ENCODE assay signal across 16 cellular contexts in the genomic region with DNA sequence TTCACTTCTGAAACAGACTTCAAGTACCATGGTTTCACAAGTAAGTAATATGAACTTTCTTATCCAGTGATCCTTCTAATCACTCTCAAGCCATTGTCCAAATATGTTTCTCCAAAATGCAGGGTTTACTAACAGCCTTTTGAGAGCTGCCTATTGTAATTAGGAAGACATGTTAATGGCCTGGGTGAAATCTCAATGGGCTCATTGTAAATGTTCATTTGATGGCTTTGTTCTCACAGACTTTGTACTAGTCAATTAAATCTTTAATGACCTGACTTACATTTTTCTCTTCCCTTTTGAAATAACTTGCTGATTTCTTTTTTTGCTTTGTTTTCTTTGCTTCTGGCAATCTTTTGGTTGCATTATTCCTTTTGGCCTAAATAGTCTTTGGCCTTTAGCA.
DNase-seq lines count a peak whose midpoint lies in the region; ATAC-seq, FAIRE-seq and TF ChIP-seq lines count a peak whose summit lies in the region.
"Had no signal": no experiment of that assay in that cellular context is flagged by ENCODE, and none has a peak within 500 bp of the region (broad histone marks: within the 10 kb centered on the region; RNA-seq: fewer than 3 reads in every experiment).

No MANE protein-coding gene starts in this region.

- no peak overlapping the region for H4K8ac ChIP-seq in H1 (ENCODE audit: extremely low read depth, insufficient read depth, low read length)

- H2BK120ac ChIP-seq in H1 (replicated peaks; ENCODE audit: low read depth, low read length), result no peak overlapping the region

- H3K79me1 ChIP-seq in H1 (ENCODE audit: low read depth, low read length), result no peaks in the 10 kb centered on the region

- TF ChIP-seq CTCF in GM23338 (conservative IDR thresholded peaks at IDR 0.05; ENCODE audit: low read depth in 2 of 2) (no peak), H1 (IDR thresholded peaks at IDR 0.05; ENCODE audit: control extremely low read depth in 1 of 3, insufficient read depth in 1 of 3, low read depth in 1 of 3, low read length in 3 of 3) (no peak), osteoblast (IDR thresholded peaks at IDR 0.05; ENCODE audit: extremely low read depth, low read depth, low read length) (no peak), lower leg skin (IDR thresholded peaks at IDR 0.05) (no peak)

- H3K9me2 ChIP-seq in GM23338 (ENCODE audit: insufficient read depth), result no peaks in the 10 kb centered on the region

- intact Hi-C loops in lower leg skin (cut with DNase I; ENCODE audit: low total_unique reads), result no loop called here

- H3K4me1 ChIP-seq in GM23338 (ENCODE audit: insufficient read depth), result peaks cover 21% of the 10 kb centered on the region
- peaks cover 0 to 3% (median 0%) of the 10 kb centered on the region in 4 experiments; a peak in 1 of 7 replicates for H3K4me1 ChIP-seq in H1 (replicated peaks in 1 of 4; ENCODE audit: control insufficient read depth in 3 of 4, insufficient read depth in 4 of 4, low read length in 3 of 4)
- H3K4me1 ChIP-seq in osteoblast (ENCODE audit: insufficient read depth, low read length), result peaks cover 6% of the 10 kb centered on the region

- no peak overlapping the region for H3K4me3 Mint-ChIP-seq in GM23338
- H3K4me3 Mint-ChIP-seq: CD4-positive, CD25-positive, alpha-beta regulatory T cell had no signal

- POLR2A ChIA-PET in H1 (lab: Charles Lee; ENCODE audit: partially characterized antibody), result no interaction called here

- CTCF ChIA-PET in H1 (lab: Charles Lee; ENCODE audit: partially characterized antibody), result interaction anchor here (1.2 kb wide), 1 partner anchor 347 kb away, joined by 3 read pairs; no protein-coding TSS in a partner anchor

- H3K36me3 ChIP-seq in GM23338 (ENCODE audit: insufficient read depth) (no peaks in the 10 kb centered on the region), H1 (ENCODE audit: control insufficient read depth in 2 of 4, insufficient read depth in 4 of 4, low read length in 3 of 4) (no peaks in the 10 kb centered on the region), osteoblast (ENCODE audit: insufficient read depth, low read length) (no peaks in the 10 kb centered on the region)

- no peak overlapping the region for H2BK20ac ChIP-seq in H1 (ENCODE audit: low read length)

- peaks cover 18% of the 10 kb centered on the region for H3K4me1 Mint-ChIP-seq in GM23338
- H3K4me1 Mint-ChIP-seq: CD4-positive, CD25-positive, alpha-beta regulatory T cell had no signal

- no peak overlapping the region for H4K91ac ChIP-seq in H1 (replicated peaks; ENCODE audit: insufficient read length, low read length)

- TF ChIP-seq POLR2A in H1 (IDR thresholded peaks at IDR 0.05; ENCODE audit: control extremely low read depth in 1 of 2, low read depth in 2 of 2, low read length in 2 of 2) (no peak), lower leg skin (IDR thresholded peaks at IDR 0.05) (no peak)

- peaks cover 3% of the 10 kb centered on the region; the same call in 1 of the 3 replicates for H3K36me3 Mint-ChIP-seq in GM23338 (ENCODE audit: low read depth)
- H3K36me3 Mint-ChIP-seq: CD4-positive, CD25-positive, alpha-beta regulatory T cell had no signal

- no peak for FAIRE-seq in H1 (lab: Jason Lieb, UNC)
- FAIRE-seq: RCC 7860 had no signal

- H3K4me2 ChIP-seq in GM23338 (peak overlapping the region; percentile 41; the same call in 1 of the 2 replicates), H1 (ENCODE audit: insufficient read depth in 1 of 2, low read depth in 2 of 2, low read length in 2 of 2) (no peak overlapping the region), osteoblast (ENCODE audit: insufficient read depth, low read length) (no peak overlapping the region)

- H3K9me3 ChIP-seq in H1 (ENCODE audit: insufficient read depth in 2 of 2, low read depth in 1 of 2, low read length in 1 of 2) (no peaks in the 10 kb centered on the region), osteoblast (ENCODE audit: low read depth, low read length) (no peaks in the 10 kb centered on the region)

- H4K5ac ChIP-seq in H1 (ENCODE audit: insufficient read length, low read depth, low read length), result no peak overlapping the region

- no peak overlapping the region for H2AFZ ChIP-seq in GM23338
- no peak overlapping the region for H2AFZ ChIP-seq in H1 (ENCODE audit: low read length)
- H2AFZ ChIP-seq in osteoblast (ENCODE audit: low read length), result no peak overlapping the region
- H2AFZ ChIP-seq: GM23248 had no signal

- no peak overlapping the region for H2BK15ac ChIP-seq in H1 (ENCODE audit: low read length)

- no peaks in the 10 kb centered on the region; the same call in 1 of the 2 replicates for H3K79me2 ChIP-seq in GM23338 (replicated peaks; ENCODE audit: insufficient read depth)
- H3K79me2 ChIP-seq in H1 (ENCODE audit: control insufficient read depth in 1 of 2, insufficient read depth in 2 of 2, low read length in 2 of 2), result no peaks in the 10 kb centered on the region
- H3K79me2 ChIP-seq in osteoblast (ENCODE audit: insufficient read depth, low read length), result peaks cover 19% of the 10 kb centered on the region

- H2BK12ac ChIP-seq in H1 (ENCODE audit: low read depth, low read length), result no peak overlapping the region

- H3K9ac ChIP-seq in H1 (replicated peaks in 1 of 4; ENCODE audit: extremely low read depth in 1 of 4, low read depth in 3 of 4, low read length in 3 of 4), result no peak overlapping the region
- H3K9ac ChIP-seq: GM23248 had no signal

- no peak overlapping the region for H3K18ac ChIP-seq in H1 (ENCODE audit: extremely low read depth, low read length)

- H3K27me3 ChIP-seq in GM23338 (ENCODE audit: insufficient read depth) (no peaks in the 10 kb centered on the region), H1 (replicated peaks in 1 of 4; ENCODE audit: control insufficient read depth in 3 of 4, extremely low read depth in 1 of 4, insufficient read depth in 3 of 4, low read length in 3 of 4) (no peaks in the 10 kb centered on the region), osteoblast (ENCODE audit: insufficient read depth, low read length) (no peaks in the 10 kb centered on the region)

- no peak overlapping the region for H3K23ac ChIP-seq in H1 (ENCODE audit: insufficient read length)

- TF ChIP-seq EP300 in H1 (IDR thresholded peaks at IDR 0.05; ENCODE audit: borderline replicate concordance in 1 of 2, low read depth in 2 of 2, low read length in 2 of 2), result no peak

- H3K27me3 Mint-ChIP-seq in GM23338 (ENCODE audit: insufficient read depth, low read depth, poor library complexity), result no peaks in the 10 kb centered on the region
- H3K27me3 Mint-ChIP-seq: CD4-positive, CD25-positive, alpha-beta regulatory T cell had no signal

- no peak overlapping the region for H2BK5ac ChIP-seq in H1 (ENCODE audit: low read depth, low read length)

- no peak overlapping the region for H3K14ac ChIP-seq in H1 (ENCODE audit: insufficient read length)

- H3K4me3 ChIP-seq in GM23338, result no peak overlapping the region
- H3K4me3 ChIP-seq in H1 (ENCODE audit: extremely low read depth in 1 of 4, insufficient read depth in 2 of 4, low read depth in 3 of 4, low read length in 4 of 4), result 0 out of 8 replicates have a peak overlapping the region, but pooled peaks of 1 of the 4 experiments have one; percentile 6
- no peak overlapping the region for H3K4me3 ChIP-seq in osteoblast (ENCODE audit: insufficient read depth, low read length)
- H3K4me3 ChIP-seq in lower leg skin (ENCODE audit: low read depth, poor library complexity, severe bottlenecking), result no peak overlapping the region
- H3K4me3 ChIP-seq: GM23248 had no signal

- H4K20me1 ChIP-seq in GM23338 (replicated peaks; ENCODE audit: insufficient read depth) (no peaks in the 10 kb centered on the region), H1 (replicated peaks in 1 of 2; ENCODE audit: control insufficient read depth in 1 of 2, insufficient read depth in 2 of 2, low read length in 2 of 2) (no peaks in the 10 kb centered on the region), osteoblast (ENCODE audit: insufficient read depth, low read length) (no peaks in the 10 kb centered on the region)

- H3K56ac ChIP-seq in H1 (replicated peaks; ENCODE audit: insufficient read length, low read depth, low read length), result no peak overlapping the region

- H3K27ac Mint-ChIP-seq in GM23338, result peak overlapping the region; percentile 21; the same call in 1 of the 2 replicates
- H3K27ac Mint-ChIP-seq: CD4-positive, CD25-positive, alpha-beta regulatory T cell had no signal

- no peak overlapping the region for H3K4ac ChIP-seq in H1 (replicated peaks; ENCODE audit: insufficient read length, low read depth, low read length)

- no peaks in the 10 kb centered on the region for H3F3A ChIP-seq in GM23338 (replicated peaks; ENCODE audit: low read depth)

- H2AK5ac ChIP-seq in H1 (ENCODE audit: low read depth, low read length), result no peak overlapping the region

- H3K27ac ChIP-seq in GM23338 (ENCODE audit: low read depth) (no peak overlapping the region), H1 (ENCODE audit: low read depth, low read length) (no peak overlapping the region), osteoblast (ENCODE audit: low read depth, low read length) (no peak overlapping the region)
- H3K27ac ChIP-seq: GM23248 had no signal

- H3K9me3 Mint-ChIP-seq in GM23338, result peaks cover 4% of the 10 kb centered on the region; the same call in 1 of the 3 replicates

- TF ChIP-seq RAD21 in H1 (IDR thresholded peaks at IDR 0.05 in 1 of 2, conservative IDR thresholded peaks at IDR 0.05 in 1 of 2; ENCODE audit: low read depth in 2 of 2, low read length in 2 of 2), result no peak

- DNase-seq in GM23338 (ENCODE audit: low spot score), result peak; percentile 24
- peak; percentile 84 for DNase-seq in NCI-H1105 treated with DMSO at 0.1 percent for 48 hours (lab: John Stamatoyannopoulos, UW)
- DNase-seq in H1 (ENCODE audit: low read depth in 1 of 2, low spot score in 2 of 2), result no peak
- peak; percentile 9 for DNase-seq in osteoblast (ENCODE audit: insufficient read length, low spot score, missing footprints)
- no peak for DNase-seq in GM03348 (ENCODE audit: low spot score)
- DNase-seq in lower leg skin (ENCODE audit: low spot score in 2 of 2), result no peak
- no peak for DNase-seq in AG08395 (ENCODE audit: low spot score)
- DNase-seq: Calu3; CD4-positive, CD25-positive, alpha-beta regulatory T cell; GDM1; GM23248; Karpas-422; MM.1S; NCI-H446 treated with DMSO at 0.1 percent for 48 hours; SHP77 had no signal

- no peaks in the 10 kb centered on the region for H3K23me2 ChIP-seq in H1 (ENCODE audit: low read depth, low read length)

- ATAC-seq in GM23338, result peak; percentile 37; the same call in 2 of the 3 replicates

TF ChIP-seq in H1, 55 proteins besides CTCF, POLR2A, EP300 and RAD21:
- TF ChIP-seq NANOG (IDR thresholded peaks at IDR 0.05; ENCODE audit: insufficient read depth, low read depth, low read length, poor library complexity, severe bottlenecking), result peak; percentile 50
- TF ChIP-seq, protein P1, sequence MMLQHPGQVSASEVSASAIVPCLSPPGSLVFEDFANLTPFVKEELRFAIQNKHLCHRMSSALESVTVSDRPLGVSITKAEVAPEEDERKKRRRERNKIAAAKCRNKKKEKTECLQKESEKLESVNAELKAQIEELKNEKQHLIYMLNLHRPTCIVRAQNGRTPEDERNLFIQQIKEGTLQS (IDR thresholded peaks at IDR 0.05; ENCODE audit: insufficient read depth, low read depth, low read length), result no peak

Comparison
In these comparisons a context has a peak if more than half of its experiments do, and no peak if none do; other contexts are left out.
1. DNase-seq: peak in GM23338 (single experiment), NCI-H1105 treated with DMSO at 0.1 percent for 48 hours (single experiment) and osteoblast (single experiment); none in H1 (0 of 2), GM03348 (single experiment), lower leg skin (0 of 2) and AG08395 (single experiment).